ENCODE assay signal across 12 cellular contexts in the genomic region with DNA sequence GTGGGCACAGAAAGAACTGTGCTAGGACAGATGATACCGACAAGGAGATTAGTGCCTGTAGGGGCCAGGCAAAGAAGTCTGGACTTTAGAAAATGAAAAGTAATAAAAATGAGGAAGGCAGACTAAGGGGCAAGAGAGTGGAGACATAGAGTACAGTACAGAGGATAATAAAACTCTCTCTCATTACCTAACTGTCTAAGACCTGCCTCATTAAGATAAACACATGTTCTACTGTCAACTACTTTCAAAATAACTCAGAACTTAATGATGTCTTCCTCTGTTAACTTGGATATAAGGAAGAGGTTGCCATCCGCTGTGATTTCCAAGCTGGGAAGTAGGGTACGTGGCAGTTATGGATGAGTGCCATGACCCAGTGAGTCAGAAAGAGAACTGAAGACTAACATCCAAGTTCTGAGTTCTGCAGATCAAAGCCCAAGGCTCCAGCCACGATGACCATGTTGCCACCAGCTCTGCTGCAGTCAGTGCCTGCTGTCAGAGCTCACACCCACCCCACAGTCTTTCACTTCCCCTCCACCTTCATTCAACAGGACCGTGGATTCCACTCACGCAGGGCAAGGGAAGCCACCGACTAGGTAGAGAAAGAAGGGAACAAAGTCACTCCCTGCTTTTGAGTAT.
DNase-seq lines count a peak whose midpoint lies in the region; ATAC-seq and TF ChIP-seq lines count a peak whose summit lies in the region.
"Had no signal": no experiment of that assay in that cellular context is flagged by ENCODE, and none has a peak within 500 bp of the region (broad histone marks: within the 10 kb centered on the region; RNA-seq: fewer than 3 reads in every experiment).

No MANE protein-coding gene starts in this region.

- peak; percentile 26 for DNase-seq in AG20443 (ENCODE audit: low spot score)
- DNase-seq in OCI-M2 (lab: John Stamatoyannopoulos, UW; ENCODE audit: unreplicated experiment), result no peak
- no peak for DNase-seq in NCI-H1436 (lab: John Stamatoyannopoulos, UW)
- DNase-seq in RPMI8226, result no peak
- DNase-seq: AML-193, glutamatergic neuron, KBM-7, T-helper 1 cell had no signal

- TF ChIP-seq POLR2A in gastroesophageal sphincter (IDR thresholded peaks at IDR 0.05), result no peak

- H3K4me1 ChIP-seq in gastroesophageal sphincter, result no peaks in the 10 kb centered on the region

- no peaks in the 10 kb centered on the region for H3K9me3 ChIP-seq in gastroesophageal sphincter

- ATAC-seq in GM19035 (IDR thresholded peaks at IDR 0.05; ENCODE audit: unreplicated experiment) (peak; percentile 76), HG03280 (IDR thresholded peaks at IDR 0.05; ENCODE audit: unreplicated experiment) (peak; percentile 52), gastroesophageal sphincter (peak; percentile 36), GM19452 (IDR thresholded peaks at IDR 0.05; ENCODE audit: unreplicated experiment) (no peak)

- WGBS in gastroesophageal sphincter (ENCODE audit: low coverage in 1 of 2), 2 donors, result 0 to 70% methylated on average over 1 to 4 of the region's 7 CpGs

- TF ChIP-seq CTCF in gastroesophageal sphincter (IDR thresholded peaks at IDR 0.05), result no peak

- no peak overlapping the region for H3K27ac ChIP-seq in gastroesophageal sphincter

- H3K27me3 ChIP-seq in gastroesophageal sphincter, result no peaks in the 10 kb centered on the region

- H3K36me3 ChIP-seq in gastroesophageal sphincter, result peaks cover 0 to 92% of the 10 kb centered on the region in 2 donors

- H3K4me3 ChIP-seq in gastroesophageal sphincter, result no peak overlapping the region

- TF ChIP-seq EP300 in gastroesophageal sphincter (IDR thresholded peaks at IDR 0.05), result no peak
